ENCODE assay signal across 26 cellular contexts in the genomic region with DNA sequence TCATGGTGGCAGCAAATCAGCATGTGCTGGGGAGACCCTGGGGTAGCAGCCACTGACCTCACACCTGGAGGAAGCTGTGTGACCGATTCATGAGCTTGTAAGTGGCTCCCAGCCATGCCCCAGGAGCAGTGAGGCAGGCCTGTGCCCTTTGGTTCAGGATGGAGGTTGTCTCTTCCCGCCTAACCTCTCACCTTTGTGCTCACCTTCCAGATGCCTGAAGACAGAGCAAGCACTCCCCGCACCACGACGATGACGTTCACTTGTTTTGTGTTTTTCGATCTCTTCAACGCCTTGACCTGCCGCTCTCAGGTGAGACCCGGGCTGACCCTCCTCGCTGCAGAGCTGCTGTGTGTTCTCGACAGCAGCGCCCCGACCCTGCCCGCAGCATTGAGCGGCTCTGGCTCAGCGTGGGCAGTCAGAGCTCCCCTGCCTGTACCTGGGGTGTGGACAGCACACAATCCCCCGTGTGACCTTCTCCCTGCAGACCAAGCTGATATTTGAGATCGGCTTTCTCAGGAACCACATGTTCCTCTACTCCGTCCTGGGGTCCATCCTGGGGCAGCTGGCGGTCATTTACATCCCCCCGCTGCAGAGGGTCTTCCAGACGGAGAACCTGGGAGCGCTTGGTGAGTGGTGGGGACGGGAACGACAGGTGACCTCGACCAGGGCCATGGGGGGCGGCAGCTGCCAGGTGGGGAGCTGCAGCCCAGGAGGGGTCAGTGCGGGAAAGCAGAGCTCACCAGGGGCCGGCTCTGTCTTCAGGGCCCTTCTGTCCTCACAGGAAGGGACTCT. TPM values are rescaled to one million over a fixed set of nuclear protein-coding genes. Genes with fewer than 3 reads are reported as not detected.
DNase-seq lines count a peak whose midpoint lies in the region; ATAC-seq and TF ChIP-seq lines count a peak whose summit lies in the region.
"Had no signal": no experiment of that assay in that cellular context is flagged by ENCODE, and none has a peak within 500 bp of the region (broad histone marks: within the 10 kb centered on the region; RNA-seq: fewer than 3 reads in every experiment).

No MANE protein-coding gene starts in this region.

- H3K27ac ChIP-seq in upper lobe of right lung = no peak overlapping the region
- H3K27ac ChIP-seq: cardiac muscle cell, foreskin keratinocyte, neutrophil, thyroid gland had no signal

- no peaks in the 10 kb centered on the region for H3K27me3 ChIP-seq in upper lobe of right lung
- H3K27me3 ChIP-seq: cardiac muscle cell, foreskin keratinocyte, neutrophil, thyroid gland had no signal

- no peaks in the 10 kb centered on the region for H3K9me3 Mint-ChIP-seq in natural killer cell treated with Interleukin-12 subunit alpha and Interleukin-12 subunit beta and Interleukin-15 and Interleukin-18, amount 100 ng/mL, for 72 hours
- peaks cover 0 to 3% of the 10 kb centered on the region in 2 donors for H3K9me3 Mint-ChIP-seq in natural killer cell

- peak; percentile 42 for DNase-seq in natural killer cell treated with Interleukin-12 subunit alpha and Interleukin-12 subunit beta and Interleukin-15 and Interleukin-18, amount 100 ng/mL, for 72 hours (ENCODE audit: low spot score)
- DNase-seq in natural killer cell (no peak), T-helper 17 cell (no peak), mesenteric fat pad (ENCODE audit: low spot score) (peak; percentile 81), upper lobe of right lung (peak; percentile 46), NCI-H1694 treated with DMSO at 0.1 percent for 48 hours (lab: John Stamatoyannopoulos, UW) (no peak)
- DNase-seq: activated CD4-positive, alpha-beta T cell treated with anti-CD3 and anti-CD28 coated beads, Interleukin-2, amount 50 U/mL, for 1 hour; activated naive CD4-positive, alpha-beta T cell treated with anti-CD3 and anti-CD28 coated beads for 36 hours; CD8-positive, alpha-beta memory T cell; foreskin keratinocyte; HCEC 1CT; hippocampal formation; Karpas-422; NCI-H1048; NCI-H187 treated with DMSO at 0.1 percent for 48 hours; NCI-H226; NCI-H748 treated with DMSO at 0.1 percent for 48 hours; OCI-M1; stimulated activated CD4-positive, alpha-beta T cell treated with anti-CD3 and anti-CD28 coated beads, Interleukin-4, amount 100 ng/mL, for 24 hours; stimulated activated naive CD8-positive, alpha-beta T cell treated with anti-CD3 and anti-CD28 coated beads, Interleukin-15, Interleukin-2, amounts not matched to agents 100 U/mL and 50 U/mL, for 24 hours; T-cell; thyroid gland had no signal

- H3K4me3 ChIP-seq in upper lobe of right lung = no peak overlapping the region
- H3K4me3 ChIP-seq: cardiac muscle cell, thyroid gland had no signal

- no peak for ATAC-seq in natural killer cell treated with Interleukin-12 subunit alpha and Interleukin-12 subunit beta and Interleukin-15 and Interleukin-18, amount 100 ng/mL, for 72 hours
- no peak for ATAC-seq in natural killer cell
- no peak for ATAC-seq in T-helper 17 cell
- ATAC-seq in upper lobe of right lung = no peak
- ATAC-seq in GM21526 (IDR thresholded peaks at IDR 0.05; ENCODE audit: low FRiP score, unreplicated experiment) = no peak
- no peak for ATAC-seq in HG03469 (IDR thresholded peaks at IDR 0.05; ENCODE audit: unreplicated experiment)
- ATAC-seq: foreskin keratinocyte, T-cell had no signal

- peaks cover 0 to 2% of the 10 kb centered on the region in 2 donors for H3K4me1 Mint-ChIP-seq in natural killer cell treated with Interleukin-12 subunit alpha and Interleukin-12 subunit beta and Interleukin-15 and Interleukin-18, amount 100 ng/mL, for 72 hours (ENCODE audit: low read depth in 2 of 2)
- H3K4me1 Mint-ChIP-seq in natural killer cell = no peaks in the 10 kb centered on the region
- peaks cover 7% of the 10 kb centered on the region for H3K4me1 Mint-ChIP-seq in T-helper 17 cell
- H3K4me1 Mint-ChIP-seq: CD8-positive, alpha-beta memory T cell had no signal

- H3K36me3 ChIP-seq in upper lobe of right lung = no peaks in the 10 kb centered on the region
- H3K36me3 ChIP-seq: cardiac muscle cell had no signal

- no peaks in the 10 kb centered on the region for H3K27me3 Mint-ChIP-seq in natural killer cell treated with Interleukin-12 subunit alpha and Interleukin-12 subunit beta and Interleukin-15 and Interleukin-18, amount 100 ng/mL, for 72 hours
- peaks cover 0 to 2% of the 10 kb centered on the region in 2 donors for H3K27me3 Mint-ChIP-seq in natural killer cell (ENCODE audit: low read depth in 2 of 2)
- no peaks in the 10 kb centered on the region for H3K27me3 Mint-ChIP-seq in T-helper 17 cell
- H3K27me3 Mint-ChIP-seq: CD8-positive, alpha-beta memory T cell; T-cell had no signal

- H3K36me3 Mint-ChIP-seq in natural killer cell treated with Interleukin-12 subunit alpha and Interleukin-12 subunit beta and Interleukin-15 and Interleukin-18, amount 100 ng/mL, for 72 hours = peaks cover 12% of the 10 kb centered on the region
- H3K36me3 Mint-ChIP-seq in natural killer cell (peaks cover 6% of the 10 kb centered on the region), T-helper 17 cell (ENCODE audit: low read depth) (peaks cover 5% of the 10 kb centered on the region)

- no peak overlapping the region for H3K4me3 Mint-ChIP-seq in natural killer cell treated with Interleukin-12 subunit alpha and Interleukin-12 subunit beta and Interleukin-15 and Interleukin-18, amount 100 ng/mL, for 72 hours
- H3K4me3 Mint-ChIP-seq in natural killer cell (no peak overlapping the region), T-helper 17 cell (no peak overlapping the region)
- H3K4me3 Mint-ChIP-seq: activated naive CD4-positive, alpha-beta T cell treated with anti-CD3 and anti-CD28 coated beads for 36 hours; CD8-positive, alpha-beta memory T cell; T-cell had no signal

- H3K4me1 ChIP-seq in upper lobe of right lung = no peaks in the 10 kb centered on the region
- H3K4me1 ChIP-seq: foreskin keratinocyte, thyroid gland had no signal

- no peaks in the 10 kb centered on the region for H3K9me3 ChIP-seq in T-helper 17 cell (ENCODE audit: control insufficient read depth, low read length, poor library complexity, severe bottlenecking)
- H3K9me3 ChIP-seq in upper lobe of right lung = no peaks in the 10 kb centered on the region
- H3K9me3 ChIP-seq: neutrophil, thyroid gland had no signal

- intact Hi-C loops in natural killer cell (cut with micrococcal nuclease) (no loop called here), upper lobe of right lung (cut with DNase I) (no loop called here)

- TF ChIP-seq CTCF in natural killer cell (IDR thresholded peaks at IDR 0.05) (no peak), upper lobe of right lung (IDR thresholded peaks at IDR 0.05) (no peak)

- no peak overlapping the region for H3K27ac Mint-ChIP-seq in natural killer cell treated with Interleukin-12 subunit alpha and Interleukin-12 subunit beta and Interleukin-15 and Interleukin-18, amount 100 ng/mL, for 72 hours
- H3K27ac Mint-ChIP-seq in natural killer cell (no peak overlapping the region), T-helper 17 cell (peak overlapping the region; percentile 16)
- H3K27ac Mint-ChIP-seq: activated naive CD4-positive, alpha-beta T cell treated with anti-CD3 and anti-CD28 coated beads for 36 hours; T-cell had no signal

RNA-seq across cellular contexts. Expression of a gene that starts 42.8 kb away (rescaled TPM):
- 10 to 100 TPM in 1 of 2 donors, 1 to 10 TPM in 1; 9.4 to 10.0 TPM for total RNA-seq in natural killer cell treated with Interleukin-12 subunit alpha and Interleukin-12 subunit beta and Interleukin-15 and Interleukin-18, amount 100 ng/mL, for 72 hours
- total RNA-seq in natural killer cell (1 to 10 TPM; 4.8 to 8.5 (median 4.8) TPM), T-helper 17 cell (1 to 10 TPM; 5.7 to 8.9 TPM), mesenteric fat pad (11.5 TPM), upper lobe of right lung (10.8 TPM)

Comparison
In these comparisons a context has a peak if more than half of its experiments do, and no peak if none do; other contexts are left out.
1. DNase-seq: peak in natural killer cell treated with Interleukin-12 subunit alpha and Interleukin-12 subunit beta and Interleukin-15 and Interleukin-18, amount 100 ng/mL, for 72 hours (single experiment), mesenteric fat pad (single experiment) and upper lobe of right lung (single experiment); none in natural killer cell (single experiment), T-helper 17 cell (0 of 3) and NCI-H1694 treated with DMSO at 0.1 percent for 48 hours (single experiment).